Comparison of ENCODE assay signal across 11 cellular contexts in genomic region chr18:40283560-40283959, GRCh38.
"Had no signal": no experiment of that assay in that cellular context is flagged by ENCODE, and none has a peak within 500 bp of the region (broad histone marks: within the 10 kb centered on the region; RNA-seq: fewer than 3 reads in every experiment).

No MANE protein-coding gene starts in this region.

- H3K4me2 ChIP-seq: KMS-11 had no signal

- FAIRE-seq: H1, H54, HepG2 had no signal

- ATAC-seq: HepG2 had no signal

- H3K27ac ChIP-seq: GM23248, HL-60, KMS-11 had no signal

- H3K4me1 Mint-ChIP-seq: IgD-negative memory B cell had no signal

- H3K4me3 ChIP-seq: GM23248 had no signal

- H3K36me3 Mint-ChIP-seq: IgD-negative memory B cell had no signal

- H3K4me3 Mint-ChIP-seq: H9, HFFc6, IgD-negative memory B cell had no signal

- H3K27ac Mint-ChIP-seq: H9, HFFc6, IgD-negative memory B cell had no signal

- DNase-seq: GM23248, H9, HCEC 1CT, HFFc6, KBM-7 had no signal

- H2AFZ ChIP-seq: GM23248 had no signal

- H3K27me3 Mint-ChIP-seq: IgD-negative memory B cell had no signal
